Comparison of ENCODE assay signal across 18 cellular contexts in genomic region chr10:33314788-33315561, GRCh38. TPM values are rescaled to one million over a fixed set of nuclear protein-coding genes. Genes with fewer than 3 reads are reported as not detected.
DNase-seq lines count a peak whose midpoint lies in the region; ATAC-seq and TF ChIP-seq lines count a peak whose summit lies in the region.
"Had no signal": no experiment of that assay in that cellular context is flagged by ENCODE, and none has a peak within 500 bp of the region (broad histone marks: within the 10 kb centered on the region; RNA-seq: fewer than 3 reads in every experiment).

No MANE protein-coding gene starts in this region.

- in situ Hi-C loops in Panc1 (cut with HindIII; ENCODE audit: low pct_unique_long_range_greater_than_20kb, low sequenced_read_pairs), result no loop called here

- H3K27me3 Mint-ChIP-seq in activated CD4-positive, alpha-beta T cell treated with anti-CD3 and anti-CD28 coated beads, Interleukin-2, amount 10 ng/mL, durations not matched to agents 7 days and 5 days, result no peaks in the 10 kb centered on the region
- H3K27me3 Mint-ChIP-seq: stimulated activated naive B cell treated with anti-CD40 and anti-IgM and Interleukin-4, amounts not matched to agents 10 μg/mL and 1 μg/mL and 100 μg/mL, for 72 hours had no signal

- DNase-seq in left ventricle myocardium inferior, result no peak
- DNase-seq in right atrium auricular region (ENCODE audit: low spot score), result no peak
- DNase-seq in Panc1 (ENCODE audit: low read depth, low spot score), result no peak
- DNase-seq in fibroblast of pulmonary artery (ENCODE audit: low read depth), result peak; percentile 66
- no peak for DNase-seq in uterus
- no peak for DNase-seq in NCI-H2029 (lab: John Stamatoyannopoulos, UW)
- no peak for DNase-seq in activated CD4-positive, alpha-beta T cell treated with anti-CD3 and anti-CD28 coated beads, Interleukin-2, amount 10 ng/mL, durations not matched to agents 7 days and 5 days
- no peak for DNase-seq in AML-193 (lab: John Stamatoyannopoulos, UW)
- DNase-seq: activated CD4-positive, alpha-beta T cell treated with anti-CD3 and anti-CD28 coated beads, Interleukin-2, amount 50 U/mL, for 4 hours; activated effector memory CD4-positive, alpha-beta T cell treated with Interleukin-2 at 50 U/mL for 16 hours; BE2C; brain microvascular endothelial cell; mucosa of descending colon; NCI-H1930; stimulated activated CD4-positive, alpha-beta T cell treated with anti-CD3 and anti-CD28 coated beads, Interleukin-4, amount 100 ng/mL, for 24 hours; stimulated activated naive B cell treated with anti-CD40 and anti-IgM and Interleukin-4, amounts not matched to agents 10 μg/mL and 1 μg/mL and 100 μg/mL, for 72 hours; T-helper 2 cell had no signal

- intact Hi-C loops in left ventricle myocardium inferior (cut with micrococcal nuclease) (no loop called here), Panc1 (cut with micrococcal nuclease; ENCODE audit: unreplicated experiment) (no loop called here), uterus (cut with DNase I; ENCODE audit: low total_unique reads) (no loop called here)

- H3K4me1 ChIP-seq in left ventricle myocardium inferior (peaks cover 98% of the 10 kb centered on the region), right atrium auricular region (peaks cover 0 to 57% of the 10 kb centered on the region in 2 donors), Panc1 (ENCODE audit: control insufficient read depth, insufficient read depth, low read length) (peaks cover 36% of the 10 kb centered on the region; the same call in 1 of the 2 replicates), uterus (peaks cover 0 to 7% of the 10 kb centered on the region in 2 donors)
- H3K4me1 ChIP-seq: BE2C had no signal

- no TSS peak for BruUV-seq in Panc1 (replicated peaks; lab: Mats Ljungman, UMichigan)

- H3K4me1 Mint-ChIP-seq in activated CD4-positive, alpha-beta T cell treated with anti-CD3 and anti-CD28 coated beads, Interleukin-2, amount 10 ng/mL, durations not matched to agents 7 days and 5 days, result no peaks in the 10 kb centered on the region
- H3K4me1 Mint-ChIP-seq: stimulated activated naive B cell treated with anti-CD40 and anti-IgM and Interleukin-4, amounts not matched to agents 10 μg/mL and 1 μg/mL and 100 μg/mL, for 72 hours had no signal

- no peaks in the 10 kb centered on the region for H3K27me3 ChIP-seq in left ventricle myocardium inferior (ENCODE audit: low read depth)
- H3K27me3 ChIP-seq in right atrium auricular region, result no peaks in the 10 kb centered on the region
- H3K27me3 ChIP-seq in Panc1 (ENCODE audit: control insufficient read depth, insufficient read depth, low read length), result no peaks in the 10 kb centered on the region
- H3K27me3 ChIP-seq in uterus, result no peaks in the 10 kb centered on the region
- H3K27me3 ChIP-seq: BE2C, brain microvascular endothelial cell had no signal

- no peak for ATAC-seq in Panc1
- ATAC-seq: HCT116; mucosa of descending colon; stimulated activated naive B cell treated with anti-CD40 and anti-IgM and Interleukin-4, amounts not matched to agents 10 μg/mL and 1 μg/mL and 100 μg/mL, for 72 hours had no signal

- H3K27ac ChIP-seq in left ventricle myocardium inferior (replicated peaks) (peak overlapping the region; percentile 61), right atrium auricular region (peak overlapping the region in 1 of 2 donors; percentile 33), Panc1 (ENCODE audit: low read length) (peak overlapping the region; percentile 71; the same call in 1 of the 2 replicates), uterus (peak overlapping the region; percentile 27 to 55)
- H3K27ac ChIP-seq: brain microvascular endothelial cell had no signal

- TF ChIP-seq POLR2A in uterus (IDR thresholded peaks at IDR 0.05), result no peak

- H3K27ac Mint-ChIP-seq in activated CD4-positive, alpha-beta T cell treated with anti-CD3 and anti-CD28 coated beads, Interleukin-2, amount 10 ng/mL, durations not matched to agents 7 days and 5 days, result no peak overlapping the region
- H3K27ac Mint-ChIP-seq: stimulated activated naive B cell treated with anti-CD40 and anti-IgM and Interleukin-4, amounts not matched to agents 10 μg/mL and 1 μg/mL and 100 μg/mL, for 72 hours had no signal

- peaks cover 6% of the 10 kb centered on the region for H3K9me3 ChIP-seq in left ventricle myocardium inferior (replicated peaks)
- H3K9me3 ChIP-seq in right atrium auricular region, result no peaks in the 10 kb centered on the region
- no peaks in the 10 kb centered on the region for H3K9me3 ChIP-seq in Panc1 (ENCODE audit: control insufficient read depth, insufficient read depth, low read depth, low read length)
- H3K9me3 ChIP-seq in uterus, result no peaks in the 10 kb centered on the region
- H3K9me3 ChIP-seq: BE2C, mucosa of descending colon had no signal

- no peak for TF ChIP-seq CTCF in left ventricle myocardium inferior (IDR thresholded peaks at IDR 0.05; ENCODE audit: borderline replicate concordance)
- TF ChIP-seq CTCF in right atrium auricular region (IDR thresholded peaks at IDR 0.05), result no peak
- no peak for TF ChIP-seq CTCF in Panc1 (IDR thresholded peaks at IDR 0.05)
- no peak for TF ChIP-seq CTCF in fibroblast of pulmonary artery (IDR thresholded peaks at IDR 0.05; ENCODE audit: low read length, missing control alignments)
- TF ChIP-seq CTCF in uterus (IDR thresholded peaks at IDR 0.05), result no peak

- no peaks in the 10 kb centered on the region for H3K36me3 Mint-ChIP-seq in activated CD4-positive, alpha-beta T cell treated with anti-CD3 and anti-CD28 coated beads, Interleukin-2, amount 10 ng/mL, durations not matched to agents 7 days and 5 days (ENCODE audit: low read depth)
- H3K36me3 Mint-ChIP-seq: stimulated activated naive B cell treated with anti-CD40 and anti-IgM and Interleukin-4, amounts not matched to agents 10 μg/mL and 1 μg/mL and 100 μg/mL, for 72 hours had no signal

- no peaks in the 10 kb centered on the region for H3K9me3 Mint-ChIP-seq in activated CD4-positive, alpha-beta T cell treated with anti-CD3 and anti-CD28 coated beads, Interleukin-2, amount 10 ng/mL, durations not matched to agents 7 days and 5 days
- H3K9me3 Mint-ChIP-seq: stimulated activated naive B cell treated with anti-CD40 and anti-IgM and Interleukin-4, amounts not matched to agents 10 μg/mL and 1 μg/mL and 100 μg/mL, for 72 hours had no signal

- no peak overlapping the region for H3K4me3 Mint-ChIP-seq in activated CD4-positive, alpha-beta T cell treated with anti-CD3 and anti-CD28 coated beads, Interleukin-2, amount 10 ng/mL, durations not matched to agents 7 days and 5 days
- H3K4me3 Mint-ChIP-seq: stimulated activated naive B cell treated with anti-CD40 and anti-IgM and Interleukin-4, amounts not matched to agents 10 μg/mL and 1 μg/mL and 100 μg/mL, for 72 hours had no signal

- H3K36me3 ChIP-seq in left ventricle myocardium inferior (peaks cover 52% of the 10 kb centered on the region), right atrium auricular region (peaks cover 6% of the 10 kb centered on the region), Panc1 (ENCODE audit: control insufficient read depth, insufficient read depth, low read length) (no peaks in the 10 kb centered on the region), uterus (no peaks in the 10 kb centered on the region)

- POLR2A ChIA-PET in Panc1 (lab: Charles Lee), result interaction anchor here (0.6 kb wide), 1 partner anchor 157 kb away, joined by 6 read pairs; no protein-coding TSS in a partner anchor
- POLR2A ChIA-PET in activated CD4-positive, alpha-beta T cell treated with anti-CD3 and anti-CD28 coated beads, Interleukin-2, amount 10 ng/mL, durations not matched to agents 7 days and 5 days (lab: Charles Lee), result no interaction called here

- CTCF ChIA-PET in Panc1 (lab: Charles Lee), result no interaction called here
- CTCF ChIA-PET in activated CD4-positive, alpha-beta T cell treated with anti-CD3 and anti-CD28 coated beads, Interleukin-2, amount 10 ng/mL, durations not matched to agents 7 days and 5 days (lab: Charles Lee), result no interaction called here

- H3K4me3 ChIP-seq in left ventricle myocardium inferior (no peak overlapping the region), right atrium auricular region (no peak overlapping the region), Panc1 (ENCODE audit: low read depth in 2 of 2, low read length in 2 of 2) (no peak overlapping the region), fibroblast of pulmonary artery (replicated peaks; ENCODE audit: low read depth, low read length) (no peak overlapping the region), uterus (no peak overlapping the region)
- H3K4me3 ChIP-seq: mucosa of descending colon had no signal

RNA-seq across cellular contexts. Expression of gene NRP1, which starts 19.5 kb away (rescaled TPM):
- total RNA-seq in left ventricle myocardium inferior (168 TPM), right atrium auricular region (10 to 100 TPM; 54.6 to 83.1 TPM), Panc1 (2021; ENCODE audit: unreplicated experiment) (93.4 TPM), uterus (100 to 1,000 TPM in 2 of 4 donors, 10 to 100 TPM in 2; 47.1 to 286 (median 111) TPM)
- 75.5 TPM for polyA plus RNA-seq in Panc1 (2012; ENCODE audit: insufficient read length)
- total RNA-seq in activated CD4-positive, alpha-beta T cell treated with anti-CD3 and anti-CD28 coated beads, Interleukin-2, amount 10 ng/mL, durations not matched to agents 7 days and 5 days, result under 1 TPM; 0.40 TPM

Comparison
In these comparisons a context has a peak if more than half of its experiments do, and no peak if none do; other contexts are left out.
1. RNA of gene NRP1, which starts 19.5 kb away (total RNA-seq): 168 TPM in left ventricle myocardium inferior (single experiment), 47.1 to 286 TPM in uterus, 93.4 TPM in Panc1 (single experiment) and 54.6 to 83.1 TPM in right atrium auricular region; 0.40 TPM in activated CD4-positive, alpha-beta T cell treated with anti-CD3 and anti-CD28 coated beads, Interleukin-2, amount 10 ng/mL, durations not matched to agents 7 days and 5 days; every median in the first group is over 10 times any median in the second.